In the genomic region with DNA sequence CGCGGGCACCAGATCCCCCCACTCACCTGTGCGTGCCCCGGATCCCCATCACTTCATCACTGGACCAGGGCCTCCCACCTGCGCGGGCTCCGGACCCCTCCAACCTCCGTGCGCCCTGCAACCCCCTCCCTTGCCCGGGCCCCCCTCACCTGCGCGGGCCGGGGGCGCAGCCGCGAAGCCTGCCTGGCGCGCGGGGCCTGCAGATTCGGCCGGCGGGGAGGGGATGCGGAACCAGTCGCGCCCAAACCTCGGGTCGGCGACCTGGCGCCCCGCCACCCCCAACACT, we compare ENCODE assay signal across 9 cellular contexts. TPM values are rescaled to one million over a fixed set of nuclear protein-coding genes. Genes with fewer than 3 reads are reported as not detected.
A peak's percentile ranks its signal among the peaks of the same experiment; 100 is the strongest.
DNase-seq lines count a peak whose midpoint lies in the region; ATAC-seq and TF ChIP-seq lines count a peak whose summit lies in the region.
"Had no signal": no experiment of that assay in that cellular context is flagged by ENCODE, and none has a peak within 500 bp of the region (broad histone marks: within the 10 kb centered on the region; RNA-seq: fewer than 3 reads in every experiment).

No MANE protein-coding gene starts in this region.

- H3K36me3 ChIP-seq in DND-41 (ENCODE audit: insufficient read depth, low read length) (peaks cover 25% of the 10 kb centered on the region), NT2/D1 (ENCODE audit: insufficient read depth, insufficient read length, low read length) (peaks cover 10% of the 10 kb centered on the region)

- ATAC-seq in DND-41 (ENCODE audit: insufficient read depth, low read depth), result peak; percentile 15
- peak; percentile 0 for ATAC-seq in omental fat pad (ENCODE audit: low FRiP score)
- no peak for ATAC-seq in GM21367 (IDR thresholded peaks at IDR 0.05; ENCODE audit: unreplicated experiment)
- ATAC-seq in GM18868 (IDR thresholded peaks at IDR 0.05; ENCODE audit: unreplicated experiment), result no peak
- ATAC-seq in GM21447 (IDR thresholded peaks at IDR 0.05; ENCODE audit: unreplicated experiment), result no peak

- no peaks in the 10 kb centered on the region for H3K27me3 ChIP-seq in DND-41 (ENCODE audit: insufficient read depth, low read length, poor library complexity)
- no peaks in the 10 kb centered on the region for H3K27me3 ChIP-seq in NT2/D1 (ENCODE audit: insufficient read depth, insufficient read length)

- H3K9ac ChIP-seq in DND-41 (ENCODE audit: low read depth, low read length), result peak overlapping the region; percentile 87
- peak overlapping the region; percentile 92 for H3K9ac ChIP-seq in NT2/D1 (ENCODE audit: insufficient read length, low read depth)

- TF ChIP-seq CTCF in DND-41 (IDR thresholded peaks at IDR 0.05; ENCODE audit: borderline replicate concordance, extremely low read depth, low read length, poor library complexity, severe bottlenecking) (no peak), epithelial cell of proximal tubule (conservative IDR thresholded peaks at IDR 0.05; ENCODE audit: low read depth, low read length) (no peak), omental fat pad (IDR thresholded peaks at IDR 0.05) (no peak)

- H3K4me3 ChIP-seq in DND-41 (ENCODE audit: low read depth in 1 of 2, low read length in 2 of 2) (peak overlapping the region; percentile 88 to 94), NT2/D1 (ENCODE audit: insufficient read length, low read depth) (peak overlapping the region; percentile 82), epithelial cell of proximal tubule (ENCODE audit: low read depth, low read length) (peak overlapping the region; percentile 81)

- H4K20me1 ChIP-seq in DND-41 (ENCODE audit: insufficient read depth, low read length), result peaks cover 20% of the 10 kb centered on the region

- no peaks in the 10 kb centered on the region for H3K9me3 ChIP-seq in DND-41 (ENCODE audit: insufficient read depth, low read length, severe bottlenecking)
- H3K9me3 ChIP-seq in NT2/D1 (ENCODE audit: insufficient read depth, low read length), result peaks cover 7% of the 10 kb centered on the region

- H3K79me2 ChIP-seq in DND-41 (ENCODE audit: insufficient read depth, low read length), result peaks cover 18% of the 10 kb centered on the region

- H3K4me2 ChIP-seq in DND-41 (ENCODE audit: insufficient read depth, low read length), result peak overlapping the region; percentile 100

- DNase-seq in DND-41 (no peak), NT2/D1 (ENCODE audit: low read depth, low spot score) (no peak), epithelial cell of proximal tubule (ENCODE audit: low read depth) (no peak), omental fat pad (ENCODE audit: low spot score) (no peak), RKO (ENCODE audit: low spot score) (no peak)

- H2AFZ ChIP-seq in DND-41 (ENCODE audit: low read depth, low read length), result peak overlapping the region; percentile 75

- H3K27ac ChIP-seq in DND-41 (ENCODE audit: low read length), result peak overlapping the region; percentile 64

- H3K4me1 ChIP-seq in DND-41 (ENCODE audit: insufficient read depth, low read length) (peaks cover 26% of the 10 kb centered on the region), NT2/D1 (ENCODE audit: insufficient read depth, insufficient read length) (peaks cover 16% of the 10 kb centered on the region)

RNA-seq across cellular contexts. Expression of a gene that starts 0.2 kb away (rescaled TPM):
- 22.0 and 28.7 TPM in 2 replicates for total RNA-seq in epithelial cell of proximal tubule
- total RNA-seq in omental fat pad, result 10 to 100 TPM in 1 of 4 donors, 1 to 10 TPM in 3; 3.0 to 11.5 (median 5.6) TPM

RNA-seq across cellular contexts. Expression of a gene that starts 16.3 kb away (rescaled TPM):
- total RNA-seq in epithelial cell of proximal tubule, result 24.2 and 37.3 TPM in 2 replicates
- 10 to 100 TPM; 15.1 to 56.1 (median 33.2) TPM for total RNA-seq in omental fat pad

RNA-seq across cellular contexts. Expression of a gene that starts 16.6 kb away (rescaled TPM):
- total RNA-seq in epithelial cell of proximal tubule (51.9 and 72.3 TPM in 2 replicates), omental fat pad (10 to 100 TPM; 28.7 to 56.7 (median 37.5) TPM)

RNA-seq across cellular contexts. Expression of a gene that starts 56.5 kb away (rescaled TPM):
- total RNA-seq in epithelial cell of proximal tubule, result 0.52 and 0.87 TPM in 2 replicates
- 1 to 10 TPM; 1.3 to 6.0 (median 3.1) TPM for total RNA-seq in omental fat pad

RNA-seq across cellular contexts. Expression of a gene that starts 57.3 kb away (rescaled TPM):
- total RNA-seq in epithelial cell of proximal tubule (not detected in 2 replicates), omental fat pad (not detected)
- total RNA-seq: H4 had no signal

Comparison
In these comparisons a context has a peak if more than half of its experiments do, and no peak if none do; other contexts are left out.
1. ATAC-seq: peak in DND-41 (single experiment) and omental fat pad (single experiment); none in GM21367 (single experiment), GM18868 (single experiment) and GM21447 (single experiment).
2. Peak in every context shown above with its lines, with median percentiles within 50 percentile points of each other: H3K4me3 ChIP-seq.